In genomic region chr13:22801402-22802003, GRCh38 we compare ENCODE assay signal across 1 cellular context.
TF ChIP-seq lines count a peak whose summit lies in the region.

No MANE protein-coding gene starts in this region.

TF ChIP-seq in K562, 482 proteins besides CTCF, POLR2A, EP300 and RAD21 (continued from another document):
- TF ChIP-seq, protein P1, sequence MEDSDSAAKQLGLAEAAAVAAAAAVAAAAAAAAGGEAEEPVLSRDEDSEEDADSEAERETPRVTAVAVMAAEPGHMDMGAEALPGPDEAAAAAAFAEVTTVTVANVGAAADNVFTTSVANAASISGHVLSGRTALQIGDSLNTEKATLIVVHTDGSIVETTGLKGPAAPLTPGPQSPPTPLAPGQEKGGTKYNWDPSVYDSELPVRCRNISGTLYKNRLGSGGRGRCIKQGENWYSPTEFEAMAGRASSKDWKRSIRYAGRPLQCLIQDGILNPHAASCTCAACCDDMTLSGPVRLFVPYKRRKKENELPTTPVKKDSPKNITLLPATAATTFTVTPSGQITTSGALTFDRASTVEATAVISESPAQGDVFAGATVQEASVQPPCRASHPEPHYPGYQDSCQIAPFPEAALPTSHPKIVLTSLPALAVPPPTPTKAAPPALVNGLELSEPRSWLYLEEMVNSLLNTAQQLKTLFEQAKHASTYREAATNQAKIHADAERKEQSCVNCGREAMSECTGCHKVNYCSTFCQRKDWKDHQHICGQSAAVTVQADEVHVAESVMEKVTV (CRISPR knock-in tag; IDR thresholded peaks at IDR 0.05): peak; percentile 45; the same call in 1 of the 2 replicates
- TF ChIP-seq, protein P2, sequence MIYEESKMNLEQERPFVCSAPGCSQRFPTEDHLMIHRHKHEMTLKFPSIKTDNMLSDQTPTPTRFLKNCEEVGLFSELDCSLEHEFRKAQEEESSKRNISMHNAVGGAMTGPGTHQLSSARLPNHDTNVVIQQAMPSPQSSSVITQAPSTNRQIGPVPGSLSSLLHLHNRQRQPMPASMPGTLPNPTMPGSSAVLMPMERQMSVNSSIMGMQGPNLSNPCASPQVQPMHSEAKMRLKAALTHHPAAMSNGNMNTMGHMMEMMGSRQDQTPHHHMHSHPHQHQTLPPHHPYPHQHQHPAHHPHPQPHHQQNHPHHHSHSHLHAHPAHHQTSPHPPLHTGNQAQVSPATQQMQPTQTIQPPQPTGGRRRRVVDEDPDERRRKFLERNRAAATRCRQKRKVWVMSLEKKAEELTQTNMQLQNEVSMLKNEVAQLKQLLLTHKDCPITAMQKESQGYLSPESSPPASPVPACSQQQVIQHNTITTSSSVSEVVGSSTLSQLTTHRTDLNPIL (CRISPR knock-in tag; IDR thresholded peaks at IDR 0.05): no peak
- TF ChIP-seq FUS (optimal IDR thresholded peaks at IDR 0.05; ENCODE audit: low read depth, low read length) (no peak), SMC3 (conservative IDR thresholded peaks at IDR 0.05; ENCODE audit: insufficient read depth, low read depth, low read length) (0 out of 2 replicates have a peak, but pooled peaks have one; percentile 15), KHSRP (IDR thresholded peaks at IDR 0.05) (no peak)
- TF ChIP-seq, protein P3, sequence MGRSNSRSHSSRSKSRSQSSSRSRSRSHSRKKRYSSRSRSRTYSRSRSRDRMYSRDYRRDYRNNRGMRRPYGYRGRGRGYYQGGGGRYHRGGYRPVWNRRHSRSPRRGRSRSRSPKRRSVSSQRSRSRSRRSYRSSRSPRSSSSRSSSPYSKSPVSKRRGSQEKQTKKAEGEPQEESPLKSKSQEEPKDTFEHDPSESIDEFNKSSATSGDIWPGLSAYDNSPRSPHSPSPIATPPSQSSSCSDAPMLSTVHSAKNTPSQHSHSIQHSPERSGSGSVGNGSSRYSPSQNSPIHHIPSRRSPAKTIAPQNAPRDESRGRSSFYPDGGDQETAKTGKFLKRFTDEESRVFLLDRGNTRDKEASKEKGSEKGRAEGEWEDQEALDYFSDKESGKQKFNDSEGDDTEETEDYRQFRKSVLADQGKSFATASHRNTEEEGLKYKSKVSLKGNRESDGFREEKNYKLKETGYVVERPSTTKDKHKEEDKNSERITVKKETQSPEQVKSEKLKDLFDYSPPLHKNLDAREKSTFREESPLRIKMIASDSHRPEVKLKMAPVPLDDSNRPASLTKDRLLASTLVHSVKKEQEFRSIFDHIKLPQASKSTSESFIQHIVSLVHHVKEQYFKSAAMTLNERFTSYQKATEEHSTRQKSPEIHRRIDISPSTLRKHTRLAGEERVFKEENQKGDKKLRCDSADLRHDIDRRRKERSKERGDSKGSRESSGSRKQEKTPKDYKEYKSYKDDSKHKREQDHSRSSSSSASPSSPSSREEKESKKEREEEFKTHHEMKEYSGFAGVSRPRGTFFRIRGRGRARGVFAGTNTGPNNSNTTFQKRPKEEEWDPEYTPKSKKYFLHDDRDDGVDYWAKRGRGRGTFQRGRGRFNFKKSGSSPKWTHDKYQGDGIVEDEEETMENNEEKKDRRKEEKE (IDR thresholded peaks at IDR 0.05; ENCODE audit: borderline replicate concordance in 1 of 2, control insufficient read depth in 1 of 2, low read depth in 2 of 2, low read length in 1 of 2): no peak
TF ChIP-seq in K562: peak in this region for 3.
